14 cellular contexts compared by ENCODE assay signal in genomic region chr20:46343358-46344357, GRCh38. TPM values are rescaled to one million over a fixed set of nuclear protein-coding genes. Genes with fewer than 3 reads are reported as not detected.
DNase-seq lines count a peak whose midpoint lies in the region; ATAC-seq and TF ChIP-seq lines count a peak whose summit lies in the region.
"Had no signal": no experiment of that assay in that cellular context is flagged by ENCODE, and none has a peak within 500 bp of the region (broad histone marks: within the 10 kb centered on the region; RNA-seq: fewer than 3 reads in every experiment).

No MANE protein-coding gene starts in this region.

- peaks cover 9% of the 10 kb centered on the region; the same call in 1 of the 2 replicates for H3K27me3 ChIP-seq in GM23338 (ENCODE audit: insufficient read depth)
- peaks cover 56% of the 10 kb centered on the region for H3K27me3 ChIP-seq in MG63

- TF ChIP-seq CTCF in GM23338 (conservative IDR thresholded peaks at IDR 0.05; ENCODE audit: low read depth in 2 of 2), result no peak

- ATAC-seq in GM23338 (peak; percentile 11), HG02852 (IDR thresholded peaks at IDR 0.05; ENCODE audit: unreplicated experiment) (no peak)
- no peak for ATAC-seq in activated naive CD8-positive, alpha-beta T cell treated with anti-CD3 and anti-CD28 coated beads, Interleukin-2, amount 50 U/mL, for 24 hours
- no peak for ATAC-seq in natural killer cell treated with Interleukin-12 subunit alpha and Interleukin-12 subunit beta and Interleukin-15 and Interleukin-18, amount 100 ng/mL, for 72 hours
- ATAC-seq: HCT116, left lung had no signal

- H3K27ac Mint-ChIP-seq in GM23338, result no peak overlapping the region
- no peak overlapping the region for H3K27ac Mint-ChIP-seq in activated naive CD8-positive, alpha-beta T cell treated with anti-CD3 and anti-CD28 coated beads, Interleukin-2, amount 50 U/mL, for 24 hours
- no peak overlapping the region for H3K27ac Mint-ChIP-seq in natural killer cell treated with Interleukin-12 subunit alpha and Interleukin-12 subunit beta and Interleukin-15 and Interleukin-18, amount 100 ng/mL, for 72 hours

- H3K27ac ChIP-seq in GM23338 (ENCODE audit: low read depth), result no peak overlapping the region
- H3K27ac ChIP-seq: 22Rv1, breast epithelium, left lung, SJCRH30 had no signal

- H3K4me2 ChIP-seq in GM23338, result no peak overlapping the region

- no peaks in the 10 kb centered on the region for H3K9me3 Mint-ChIP-seq in GM23338
- H3K9me3 Mint-ChIP-seq in activated naive CD8-positive, alpha-beta T cell treated with anti-CD3 and anti-CD28 coated beads, Interleukin-2, amount 50 U/mL, for 24 hours, result no peaks in the 10 kb centered on the region
- H3K9me3 Mint-ChIP-seq in natural killer cell treated with Interleukin-12 subunit alpha and Interleukin-12 subunit beta and Interleukin-15 and Interleukin-18, amount 100 ng/mL, for 72 hours, result no peaks in the 10 kb centered on the region

- peaks cover 4% of the 10 kb centered on the region; the same call in 1 of the 2 replicates for H3K4me1 ChIP-seq in GM23338 (ENCODE audit: insufficient read depth)
- H3K4me1 ChIP-seq: breast epithelium, SJCRH30 had no signal

- H3K9me3 ChIP-seq in MG63, result no peaks in the 10 kb centered on the region
- H3K9me3 ChIP-seq: breast epithelium, left lung, SJCRH30 had no signal

- H3K9me2 ChIP-seq in GM23338 (ENCODE audit: insufficient read depth), result no peaks in the 10 kb centered on the region

- H4K20me1 ChIP-seq in GM23338 (replicated peaks; ENCODE audit: insufficient read depth), result no peaks in the 10 kb centered on the region; the same call in 1 of the 2 replicates

- H3F3A ChIP-seq in GM23338 (replicated peaks; ENCODE audit: low read depth), result 0 out of 2 replicates have a peak, but pooled peaks cover 2% of the 10 kb centered on the region

- DNase-seq in DMS153 (lab: John Stamatoyannopoulos, UW), result peak; percentile 25
- DNase-seq in DMS153 treated with DMSO at 0.1 percent for 48 hours (lab: John Stamatoyannopoulos, UW; ENCODE audit: unreplicated experiment), result no peak
- DNase-seq in GM23338 (ENCODE audit: low spot score), result no peak
- no peak for DNase-seq in activated naive CD8-positive, alpha-beta T cell treated with anti-CD3 and anti-CD28 coated beads, Interleukin-2, amount 50 U/mL, for 24 hours
- DNase-seq in natural killer cell treated with Interleukin-12 subunit alpha and Interleukin-12 subunit beta and Interleukin-15 and Interleukin-18, amount 100 ng/mL, for 72 hours (ENCODE audit: low spot score), result no peak
- no peak for DNase-seq in MG63
- DNase-seq in SW480 (ENCODE audit: low spot score), result no peak
- DNase-seq: left lung, SJCRH30 had no signal

- no peaks in the 10 kb centered on the region for H3K79me2 ChIP-seq in GM23338 (replicated peaks; ENCODE audit: insufficient read depth)

- H3K4me3 Mint-ChIP-seq in GM23338, result no peak overlapping the region
- H3K4me3 Mint-ChIP-seq in activated naive CD8-positive, alpha-beta T cell treated with anti-CD3 and anti-CD28 coated beads, Interleukin-2, amount 50 U/mL, for 24 hours, result peak overlapping the region; percentile 51
- H3K4me3 Mint-ChIP-seq in natural killer cell treated with Interleukin-12 subunit alpha and Interleukin-12 subunit beta and Interleukin-15 and Interleukin-18, amount 100 ng/mL, for 72 hours, result peak overlapping the region; percentile 60

- H3K4me3 ChIP-seq in GM23338, result no peak overlapping the region
- H3K4me3 ChIP-seq in MG63, result no peak overlapping the region
- H3K4me3 ChIP-seq: left lung, SJCRH30 had no signal

- H3K36me3 Mint-ChIP-seq in GM23338 (ENCODE audit: low read depth), result no peaks in the 10 kb centered on the region; the same call in 2 of the 3 replicates
- H3K36me3 Mint-ChIP-seq in activated naive CD8-positive, alpha-beta T cell treated with anti-CD3 and anti-CD28 coated beads, Interleukin-2, amount 50 U/mL, for 24 hours (ENCODE audit: low read depth), result no peaks in the 10 kb centered on the region
- no peaks in the 10 kb centered on the region for H3K36me3 Mint-ChIP-seq in natural killer cell treated with Interleukin-12 subunit alpha and Interleukin-12 subunit beta and Interleukin-15 and Interleukin-18, amount 100 ng/mL, for 72 hours

- H3K27me3 Mint-ChIP-seq in GM23338 (ENCODE audit: insufficient read depth, low read depth, poor library complexity), result peaks cover 15% of the 10 kb centered on the region
- H3K27me3 Mint-ChIP-seq in activated naive CD8-positive, alpha-beta T cell treated with anti-CD3 and anti-CD28 coated beads, Interleukin-2, amount 50 U/mL, for 24 hours, result peaks cover 18% of the 10 kb centered on the region
- H3K27me3 Mint-ChIP-seq in natural killer cell treated with Interleukin-12 subunit alpha and Interleukin-12 subunit beta and Interleukin-15 and Interleukin-18, amount 100 ng/mL, for 72 hours, result peaks cover 4 to 13% of the 10 kb centered on the region in 2 donors

- H3K4me1 Mint-ChIP-seq in GM23338, result peaks cover 30% of the 10 kb centered on the region
- H3K4me1 Mint-ChIP-seq in activated naive CD8-positive, alpha-beta T cell treated with anti-CD3 and anti-CD28 coated beads, Interleukin-2, amount 50 U/mL, for 24 hours, result peaks cover 16% of the 10 kb centered on the region
- peaks cover 12 to 14% of the 10 kb centered on the region in 2 donors for H3K4me1 Mint-ChIP-seq in natural killer cell treated with Interleukin-12 subunit alpha and Interleukin-12 subunit beta and Interleukin-15 and Interleukin-18, amount 100 ng/mL, for 72 hours (ENCODE audit: low read depth in 2 of 2)

- H3K36me3 ChIP-seq in GM23338 (ENCODE audit: insufficient read depth), result no peaks in the 10 kb centered on the region
- H3K36me3 ChIP-seq in MG63, result no peaks in the 10 kb centered on the region
- H3K36me3 ChIP-seq: breast epithelium, SJCRH30 had no signal

- no peak overlapping the region for H2AFZ ChIP-seq in GM23338

TF ChIP-seq in GM23338, 12 proteins besides CTCF, POLR2A, EP300 and RAD21 (continues in another document):
- no peak for TF ChIP-seq EZH2 (IDR thresholded peaks at IDR 0.05; ENCODE audit: low read depth, unreplicated experiment)
- no peak for TF ChIP-seq REST (IDR thresholded peaks at IDR 0.05; ENCODE audit: unreplicated experiment)
- TF ChIP-seq ZNF114 (CRISPR knock-in tag; IDR thresholded peaks at IDR 0.05), result no peak
- no peak for TF ChIP-seq CREB1 (CRISPR knock-in tag; IDR thresholded peaks at IDR 0.05; ENCODE audit: low read depth)
- no peak for TF ChIP-seq NANOG (IDR thresholded peaks at IDR 0.05; ENCODE audit: borderline replicate concordance)
- TF ChIP-seq JUNB (IDR thresholded peaks at IDR 0.05; ENCODE audit: unreplicated experiment), result no peak
- no peak for TF ChIP-seq POLR2AphosphoS5 (IDR thresholded peaks at IDR 0.05; ENCODE audit: low read depth)
- TF ChIP-seq ETS1 (IDR thresholded peaks at IDR 0.05), result no peak
- no peak for TF ChIP-seq STAT1 (IDR thresholded peaks at IDR 0.05; ENCODE audit: unreplicated experiment)
- TF ChIP-seq ZNF331 (CRISPR knock-in tag; IDR thresholded peaks at IDR 0.05; ENCODE audit: low read depth), result no peak
- no peak for TF ChIP-seq EZH2phosphoT487 (IDR thresholded peaks at IDR 0.05; ENCODE audit: unreplicated experiment)

RNA-seq across cellular contexts. Expression of gene CDH22, which starts 35.4 kb away (rescaled TPM):
- total RNA-seq in GM23338 (2014; rRNA removed; shearing (Covaris generic)), result 0.10 and 0.31 TPM in 2 replicates
- polyA plus RNA-seq in GM23338 (2016; fragmentation: Nextera tagmentation; extraction: Ambion mirVana), result 0.08 and 0.16 TPM in 2 replicates
- total RNA-seq in natural killer cell treated with Interleukin-12 subunit alpha and Interleukin-12 subunit beta and Interleukin-15 and Interleukin-18, amount 100 ng/mL, for 72 hours, result not detected
- total RNA-seq in MG63 (2014; rRNA removed; shearing (Covaris generic); ENCODE audit: low replicate concordance), result not detected in 2 replicates
- total RNA-seq: fibroblast of lung had no signal
- polyA plus RNA-seq: fibroblast of lung had no signal
